Comparison of ENCODE assay signal across 13 cellular contexts in the genomic region with DNA sequence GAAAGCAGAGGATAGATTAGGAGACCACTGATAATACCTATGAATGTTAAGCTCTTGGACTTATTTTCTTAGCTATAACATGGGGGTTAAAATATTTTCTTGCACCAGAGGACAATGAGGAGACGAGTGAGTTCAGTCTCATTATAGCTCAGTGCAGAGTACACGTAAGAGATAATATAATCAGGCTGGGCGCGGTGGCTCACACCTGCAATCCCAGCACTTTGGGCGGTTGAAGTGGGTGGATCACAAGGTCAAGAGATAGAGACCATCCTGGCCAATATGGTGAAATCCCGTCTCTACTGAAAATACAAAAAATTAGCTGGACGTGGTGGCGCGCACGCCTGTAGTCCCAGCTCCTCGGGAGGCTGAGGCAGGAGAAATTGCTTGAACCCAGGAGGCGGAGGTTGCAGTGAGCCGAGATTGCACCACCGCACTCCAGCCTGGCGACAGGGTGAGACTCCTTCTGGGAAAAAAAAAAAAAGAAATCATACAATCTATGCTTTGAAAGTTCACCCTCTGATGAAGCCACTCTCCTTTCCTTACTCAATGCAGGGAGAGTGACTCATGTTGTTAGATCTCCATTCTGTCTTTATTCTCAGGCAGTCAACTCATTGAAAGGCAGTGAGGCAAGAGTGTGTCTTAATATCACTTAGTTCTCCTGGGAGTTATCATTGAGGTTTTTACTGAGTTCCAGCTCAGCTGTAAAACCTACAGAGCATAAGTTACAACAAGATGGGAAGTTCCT.
A peak's percentile ranks its signal among the peaks of the same experiment; 100 is the strongest.
DNase-seq lines count a peak whose midpoint lies in the region; ATAC-seq and TF ChIP-seq lines count a peak whose summit lies in the region.
"Had no signal": no experiment of that assay in that cellular context is flagged by ENCODE, and none has a peak within 500 bp of the region (broad histone marks: within the 10 kb centered on the region; RNA-seq: fewer than 3 reads in every experiment).

No MANE protein-coding gene starts in this region.

- H3K9me3 Mint-ChIP-seq in brain: no peaks in the 10 kb centered on the region
- H3K9me3 Mint-ChIP-seq in CD4-positive, alpha-beta T cell: no peaks in the 10 kb centered on the region

- no peaks in the 10 kb centered on the region for H3K27me3 ChIP-seq in aorta (ENCODE audit: control insufficient read depth in 1 of 2, insufficient read depth in 2 of 2, low read length in 1 of 2)
- no peaks in the 10 kb centered on the region for H3K27me3 ChIP-seq in suprapubic skin
- no peaks in the 10 kb centered on the region for H3K27me3 ChIP-seq in CD4-positive, alpha-beta T cell (ENCODE audit: control insufficient read depth, insufficient read depth, low read length)
- H3K27me3 ChIP-seq in tibial nerve: no peaks in the 10 kb centered on the region
- H3K27me3 ChIP-seq: esophagus squamous epithelium, right lobe of liver had no signal

- H3K36me3 ChIP-seq in aorta (ENCODE audit: control insufficient read depth in 1 of 2, insufficient read depth in 2 of 2, low read length in 1 of 2) (peaks cover 3 to 5% of the 10 kb centered on the region in 2 donors), suprapubic skin (peaks cover 41% of the 10 kb centered on the region), tibial nerve (peaks cover 0 to 52% (median 6%) of the 10 kb centered on the region in 3 donors)

- TF ChIP-seq CTCF in AG09309 (IDR thresholded peaks at IDR 0.05; ENCODE audit: control insufficient read depth, insufficient read depth, low read depth, low read length, missing control alignments): no peak
- TF ChIP-seq CTCF in brain (conservative IDR thresholded peaks at IDR 0.05): no peak
- TF ChIP-seq CTCF in suprapubic skin (IDR thresholded peaks at IDR 0.05): no peak
- TF ChIP-seq CTCF in CD4-positive, alpha-beta T cell (IDR thresholded peaks at IDR 0.05): no peak
- no peak for TF ChIP-seq CTCF in tibial nerve (IDR thresholded peaks at IDR 0.05)

- TF ChIP-seq POLR2A in suprapubic skin (IDR thresholded peaks at IDR 0.05) (no peak), tibial nerve (IDR thresholded peaks at IDR 0.05) (no peak)

- WGBS in aorta, 2 donors: 92 to 96% methylated on average over 15 of the region's 15 CpGs
- 93% methylated on average over 15 of the region's 15 CpGs for WGBS in suprapubic skin
- 93% methylated on average over 15 of the region's 15 CpGs for whole genome bisulfite sequencing in tibial nerve, 2 donors

- no peaks in the 10 kb centered on the region for H3K27me3 Mint-ChIP-seq in brain
- no peaks in the 10 kb centered on the region for H3K27me3 Mint-ChIP-seq in CD4-positive, alpha-beta T cell

- H3K4me3 Mint-ChIP-seq in brain: no peak overlapping the region
- H3K4me3 Mint-ChIP-seq in CD4-positive, alpha-beta T cell: no peak overlapping the region

- peaks cover 40% of the 10 kb centered on the region for H3K36me3 Mint-ChIP-seq in brain
- peaks cover 53% of the 10 kb centered on the region for H3K36me3 Mint-ChIP-seq in CD4-positive, alpha-beta T cell (ENCODE audit: low read depth)

- CTCF ChIA-PET in CD4-positive, alpha-beta T cell (lab: Charles Lee): no interaction called here

- DNase-seq in AG09309 (ENCODE audit: low read depth) (peak; percentile 67), HT1080 (ENCODE audit: low read depth) (peak; percentile 69), kidney glomerular epithelial cell (lab: John Stamatoyannopoulos, UW) (peak; percentile 51), aorta (no peak), suprapubic skin (ENCODE audit: low spot score in 2 of 2) (no peak), tibial nerve (ENCODE audit: low spot score in 2 of 2) (no peak)
- no peak for DNase-seq in CD4-positive, alpha-beta T cell
- DNase-seq: amygdala, esophagus squamous epithelium, NCI-H526 treated with DMSO at 0.1 percent for 48 hours, right lobe of liver had no signal

- H3K27ac Mint-ChIP-seq in brain: peak overlapping the region in 3 of 5 experiments; percentile 20 to 54 (median 23)
- H3K27ac Mint-ChIP-seq in CD4-positive, alpha-beta T cell: no peak overlapping the region

- no peak overlapping the region for H3K27ac ChIP-seq in aorta (ENCODE audit: low read depth in 1 of 2, low read length in 2 of 2)
- H3K27ac ChIP-seq in suprapubic skin: no peak overlapping the region
- no peak overlapping the region for H3K27ac ChIP-seq in CD4-positive, alpha-beta T cell (ENCODE audit: low read depth, low read length)
- H3K27ac ChIP-seq in tibial nerve: no peak overlapping the region
- H3K27ac ChIP-seq: right lobe of liver had no signal

- H3K4me1 Mint-ChIP-seq in brain: no peaks in the 10 kb centered on the region
- no peaks in the 10 kb centered on the region for H3K4me1 Mint-ChIP-seq in CD4-positive, alpha-beta T cell (ENCODE audit: low read depth)

- H3K4me1 ChIP-seq in aorta (ENCODE audit: control insufficient read depth in 1 of 2, insufficient read depth in 2 of 2, low read length in 2 of 2) (no peaks in the 10 kb centered on the region), suprapubic skin (no peaks in the 10 kb centered on the region), tibial nerve (no peaks in the 10 kb centered on the region)
- H3K4me1 ChIP-seq: right lobe of liver had no signal

- ATAC-seq in aorta (ENCODE audit: low FRiP score): no peak
- ATAC-seq in CD4-positive, alpha-beta T cell (ENCODE audit: poor library complexity): no peak
- ATAC-seq: K562, right lobe of liver had no signal

- intact Hi-C loops in aorta (cut with DNase I): no loop called here
- intact Hi-C loops in CD4-positive, alpha-beta T cell (cut with DNase I, micrococcal nuclease): no loop called here

- POLR2A ChIA-PET in CD4-positive, alpha-beta T cell (lab: Charles Lee): no interaction called here

- H3K9me3 ChIP-seq in aorta (ENCODE audit: control insufficient read depth, low read length): no peaks in the 10 kb centered on the region
- no peaks in the 10 kb centered on the region for H3K9me3 ChIP-seq in suprapubic skin
- H3K9me3 ChIP-seq in CD4-positive, alpha-beta T cell (ENCODE audit: control insufficient read depth, low read length): no peaks in the 10 kb centered on the region
- no peaks in the 10 kb centered on the region for H3K9me3 ChIP-seq in tibial nerve
- H3K9me3 ChIP-seq: esophagus squamous epithelium, right lobe of liver had no signal

- TF ChIP-seq EP300 in suprapubic skin (IDR thresholded peaks at IDR 0.05) (no peak), tibial nerve (IDR thresholded peaks at IDR 0.05) (no peak)

- H3K4me3 ChIP-seq in AG09309 (ENCODE audit: control insufficient read depth, low read depth, low read length): no peak overlapping the region
- H3K4me3 ChIP-seq in aorta (ENCODE audit: low read length in 2 of 2): no peak overlapping the region
- H3K4me3 ChIP-seq in suprapubic skin: no peak overlapping the region
- no peak overlapping the region for H3K4me3 ChIP-seq in tibial nerve
- H3K4me3 ChIP-seq: esophagus squamous epithelium, K562, right lobe of liver had no signal

Comparison
In these comparisons a context has a peak if more than half of its experiments do, and no peak if none do; other contexts are left out.
1. DNase-seq: peak in AG09309 (single experiment), HT1080 (single experiment) and kidney glomerular epithelial cell (single experiment); none in aorta (0 of 2), suprapubic skin (0 of 2), CD4-positive, alpha-beta T cell (0 of 10) and tibial nerve (0 of 2).